Comparison of ENCODE assay signal across 11 cellular contexts in the genomic region with DNA sequence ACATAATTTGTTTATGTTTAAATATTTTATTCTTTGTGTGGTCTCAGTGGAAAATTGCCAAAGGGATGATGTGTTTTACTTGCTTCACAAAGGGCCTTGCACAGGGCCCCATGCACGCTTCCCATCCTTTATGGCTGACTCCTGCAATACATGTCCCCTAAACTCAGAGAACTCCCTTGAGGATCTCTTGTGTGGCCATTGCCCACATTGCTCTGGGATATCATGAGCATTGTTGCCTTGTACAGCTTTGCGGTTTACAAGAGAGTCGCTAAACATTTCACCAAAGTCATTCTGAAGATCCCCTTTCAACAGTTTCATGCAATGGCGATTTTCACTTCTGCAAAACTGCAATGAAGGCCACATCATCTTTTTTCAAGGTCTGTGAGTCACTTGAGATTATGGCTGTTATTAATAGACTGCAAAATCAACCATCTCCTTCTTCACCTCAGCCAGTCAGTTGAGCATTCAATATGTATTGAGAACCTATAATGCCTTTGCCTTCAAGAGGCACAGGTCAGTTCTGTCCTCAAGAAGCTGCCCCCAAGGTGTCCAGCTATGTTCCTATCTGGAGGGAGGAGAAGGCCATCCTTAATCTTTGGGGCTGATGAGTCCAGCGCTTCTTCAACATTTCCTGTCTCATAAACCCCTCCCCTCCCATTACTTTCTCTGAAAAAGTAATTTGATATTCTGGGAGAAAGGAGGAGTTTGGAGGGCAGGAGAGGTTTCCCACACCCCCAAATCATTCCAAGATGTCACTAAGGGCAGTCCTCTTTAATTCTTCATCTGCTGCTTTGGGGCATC.
DNase-seq lines count a peak whose midpoint lies in the region; ATAC-seq and TF ChIP-seq lines count a peak whose summit lies in the region.
"Had no signal": no experiment of that assay in that cellular context is flagged by ENCODE, and none has a peak within 500 bp of the region (broad histone marks: within the 10 kb centered on the region; RNA-seq: fewer than 3 reads in every experiment).

No MANE protein-coding gene starts in this region.

- H3T11ph ChIP-seq in H9 (ENCODE audit: low read length), result no peak overlapping the region

- no peak overlapping the region for H2BK15ac ChIP-seq in H9 (ENCODE audit: low read depth, low read length)

- no peak overlapping the region for H3K18ac ChIP-seq in H9 (ENCODE audit: insufficient read length, low read depth, low read length)

- no peaks in the 10 kb centered on the region for H3K79me1 ChIP-seq in H9 (ENCODE audit: insufficient read depth, low read depth, low read length, poor library complexity, severe bottlenecking)

- no peak overlapping the region for H3K4me2 ChIP-seq in H9 (ENCODE audit: insufficient read depth, insufficient read length, low read length)

- H3K9me3 Mint-ChIP-seq in H9, result peaks cover 8 to 13% of the 10 kb centered on the region in 2 experiments
- H3K9me3 Mint-ChIP-seq in nephron progenitor cell, result peaks cover 36% of the 10 kb centered on the region

- no CpG with 5 or more reads among the region's 5 CpGs for WGBS in H9 (ENCODE audit: extremely low coverage, insufficient read length, low lambda C conversion rate)

- H3K27ac Mint-ChIP-seq in H9 (no peak overlapping the region), nephron progenitor cell (no peak overlapping the region)

- ATAC-seq in GM18519 (IDR thresholded peaks at IDR 0.05; ENCODE audit: low FRiP score, unreplicated experiment) (peak; percentile 93), GM21619 (IDR thresholded peaks at IDR 0.05; ENCODE audit: unreplicated experiment) (peak; percentile 98), HG03460 (IDR thresholded peaks at IDR 0.05; ENCODE audit: unreplicated experiment) (peak; percentile 99), left lung (peak; percentile 69)

- no peak overlapping the region for H3K9ac ChIP-seq in H9 (ENCODE audit: extremely low read depth, insufficient read length, low read length)

- H3K27me3 Mint-ChIP-seq in H9 (ENCODE audit: low read depth) (peaks cover 4% of the 10 kb centered on the region), nephron progenitor cell (ENCODE audit: low read depth, poor library complexity) (peaks cover 4% of the 10 kb centered on the region)

- no peaks in the 10 kb centered on the region for H4K20me1 ChIP-seq in H9 (ENCODE audit: control insufficient read depth, insufficient read depth, insufficient read length)

- intact Hi-C loops in left lung (cut with DNase I), result no loop called here

- H3K4me1 Mint-ChIP-seq in H9, result no peaks in the 10 kb centered on the region
- no peaks in the 10 kb centered on the region for H3K4me1 Mint-ChIP-seq in nephron progenitor cell

- H3K36me3 ChIP-seq in left lung, result no peaks in the 10 kb centered on the region
- H3K36me3 ChIP-seq: tibial artery had no signal

- H4K91ac ChIP-seq in H9 (ENCODE audit: insufficient read length, low read depth, low read length), result no peak overlapping the region

- TF ChIP-seq CTCF in left lung (IDR thresholded peaks at IDR 0.05) (no peak), H9 (conservative IDR thresholded peaks at IDR 0.05) (no peak), nephron progenitor cell (IDR thresholded peaks at IDR 0.05) (no peak)

- H4K5ac ChIP-seq in H9 (ENCODE audit: insufficient read length, low read depth, low read length), result no peak overlapping the region

- no peak overlapping the region for H2AK5ac ChIP-seq in H9 (ENCODE audit: insufficient read length, low read length)

- DNase-seq in left lung (no peak), H9 (no peak), nephron progenitor cell (no peak), GDM1 (lab: John Stamatoyannopoulos, UW) (no peak), NCI-H524 (lab: John Stamatoyannopoulos, UW) (no peak)
- DNase-seq: activated CD4-positive, alpha-beta T cell treated with anti-CD3 and anti-CD28 coated beads, Interleukin-2, amount 50 U/mL, for 48 hours; NCI-H2171; tibial artery had no signal

- no peak overlapping the region for H3K14ac ChIP-seq in H9 (ENCODE audit: insufficient read depth, low read length)

- no peak overlapping the region for H3K4ac ChIP-seq in H9 (ENCODE audit: low read depth, low read length)

- no peak overlapping the region for H2AFZ ChIP-seq in H9 (ENCODE audit: low read length)

- H3K9me3 ChIP-seq in left lung (peaks cover 0 to 2% of the 10 kb centered on the region in 2 donors), H9 (ENCODE audit: control insufficient read depth, low read depth, low read length) (no peaks in the 10 kb centered on the region)

- no peaks in the 10 kb centered on the region for H3K4me1 ChIP-seq in left lung
- no peaks in the 10 kb centered on the region for H3K4me1 ChIP-seq in H9 (ENCODE audit: insufficient read depth, low read length)
- H3K4me1 ChIP-seq: tibial artery had no signal

- H4K8ac ChIP-seq in H9 (replicated peaks; ENCODE audit: insufficient read length, low read depth, low read length), result no peak overlapping the region

- H2BK12ac ChIP-seq in H9 (ENCODE audit: insufficient read length, low read depth, low read length), result no peak overlapping the region

- H3K79me2 ChIP-seq in H9 (ENCODE audit: insufficient read depth, low read length), result no peaks in the 10 kb centered on the region

- peaks cover 0 to 5% (median 2%) of the 10 kb centered on the region in 3 experiments; a peak in 2 of 7 replicates for H3K36me3 Mint-ChIP-seq in H9 (ENCODE audit: insufficient read depth in 1 of 3, low read depth in 3 of 3)
- no peaks in the 10 kb centered on the region for H3K36me3 Mint-ChIP-seq in nephron progenitor cell (ENCODE audit: low read depth)

- no peak overlapping the region for H3K23ac ChIP-seq in H9 (ENCODE audit: insufficient read length, low read depth, low read length)

- H2BK20ac ChIP-seq in H9 (ENCODE audit: low read depth, low read length, poor library complexity, severe bottlenecking), result no peak overlapping the region

- H3K27me3 ChIP-seq in left lung (no peaks in the 10 kb centered on the region), H9 (ENCODE audit: insufficient read depth, low read length) (no peaks in the 10 kb centered on the region)
- H3K27me3 ChIP-seq: tibial artery had no signal

- H3K27ac ChIP-seq in left lung (no peak overlapping the region), H9 (ENCODE audit: insufficient read length, low read depth, low read length) (no peak overlapping the region)
- H3K27ac ChIP-seq: tibial artery had no signal

- H2BK5ac ChIP-seq in H9 (ENCODE audit: insufficient read length, low read length), result no peak overlapping the region

- no peaks in the 10 kb centered on the region for H3K23me2 ChIP-seq in H9 (ENCODE audit: insufficient read length, low read depth, low read length, poor library complexity, severe bottlenecking)

- no peak overlapping the region for H3K4me3 ChIP-seq in left lung
- H3K4me3 ChIP-seq: tibial artery had no signal

- H3K56ac ChIP-seq in H9 (ENCODE audit: insufficient read length, low read depth, low read length), result no peak overlapping the region

- H2BK120ac ChIP-seq in H9 (ENCODE audit: low read depth, low read length, poor library complexity, severe bottlenecking), result no peak overlapping the region

- H3K4me3 Mint-ChIP-seq in H9 (no peak overlapping the region), nephron progenitor cell (no peak overlapping the region)
